ENCODE assay signal across 14 cellular contexts in genomic region chr5:53360811-53361210, GRCh38.
DNase-seq lines count a peak whose midpoint lies in the region; ATAC-seq and TF ChIP-seq lines count a peak whose summit lies in the region.
"Had no signal": no experiment of that assay in that cellular context is flagged by ENCODE, and none has a peak within 500 bp of the region (broad histone marks: within the 10 kb centered on the region; RNA-seq: fewer than 3 reads in every experiment).

No MANE protein-coding gene starts in this region.

- peaks cover 62% of the 10 kb centered on the region for H3K4me1 Mint-ChIP-seq in osteocyte (ENCODE audit: unreplicated experiment)
- H3K4me1 Mint-ChIP-seq: activated naive CD8-positive, alpha-beta T cell treated with anti-CD3 and anti-CD28 coated beads, Interleukin-2, amount 10 ng/mL, durations not matched to agents 7 days and 5 days had no signal

- no peak for ATAC-seq in GM19023 (IDR thresholded peaks at IDR 0.05; ENCODE audit: unreplicated experiment)
- ATAC-seq: K562 had no signal

- TF ChIP-seq CTCF in osteocyte (IDR thresholded peaks at IDR 0.05), result no peak

- peak overlapping the region; percentile 90 for H3K27ac Mint-ChIP-seq in osteocyte (ENCODE audit: unreplicated experiment)
- H3K27ac Mint-ChIP-seq: activated naive CD8-positive, alpha-beta T cell treated with anti-CD3 and anti-CD28 coated beads, Interleukin-2, amount 10 ng/mL, durations not matched to agents 7 days and 5 days had no signal

- no peak overlapping the region for H3K4me3 Mint-ChIP-seq in osteocyte (ENCODE audit: unreplicated experiment)
- H3K4me3 Mint-ChIP-seq: activated naive CD8-positive, alpha-beta T cell treated with anti-CD3 and anti-CD28 coated beads, Interleukin-2, amount 10 ng/mL, durations not matched to agents 7 days and 5 days had no signal

- H3K9me3 Mint-ChIP-seq in osteocyte (ENCODE audit: unreplicated experiment), result no peaks in the 10 kb centered on the region

- DNase-seq in ELR (ENCODE audit: low read depth) (peak; percentile 97), RPMI7951 (ENCODE audit: low read depth) (peak; percentile 76), epidermal melanocyte (ENCODE audit: insufficient read length, low spot score) (peak; percentile 44), osteocyte (ENCODE audit: extremely low spot score, unreplicated experiment) (no peak), GOT3 (lab: John Stamatoyannopoulos, UW) (no peak), GM19238 (ENCODE audit: insufficient read length, low spot score) (no peak)
- DNase-seq in activated CD4-positive, alpha-beta T cell treated with anti-CD3 and anti-CD28 coated beads, Interleukin-2, amount 50 U/mL, for 48 hours, result no peak
- DNase-seq: activated CD8-positive, alpha-beta memory T cell treated with anti-CD3 and anti-CD28 coated beads for 24 hours; activated naive CD8-positive, alpha-beta T cell treated with anti-CD3 and anti-CD28 coated beads, Interleukin-2, amount 10 ng/mL, durations not matched to agents 7 days and 5 days; effector CD4-positive, alpha-beta T cell; NCI-H2081; retina had no signal

- H3K36me3 Mint-ChIP-seq in osteocyte (ENCODE audit: unreplicated experiment), result no peaks in the 10 kb centered on the region
- H3K36me3 Mint-ChIP-seq: activated naive CD8-positive, alpha-beta T cell treated with anti-CD3 and anti-CD28 coated beads, Interleukin-2, amount 10 ng/mL, durations not matched to agents 7 days and 5 days had no signal

- no peaks in the 10 kb centered on the region for H3K27me3 Mint-ChIP-seq in osteocyte (ENCODE audit: unreplicated experiment)

Comparison
In these comparisons a context has a peak if more than half of its experiments do, and no peak if none do; other contexts are left out.
1. DNase-seq: peak in ELR (single experiment), RPMI7951 (single experiment) and epidermal melanocyte (single experiment); none in osteocyte (single experiment), GOT3 (single experiment), GM19238 (single experiment) and activated CD4-positive, alpha-beta T cell treated with anti-CD3 and anti-CD28 coated beads, Interleukin-2, amount 50 U/mL, for 48 hours (0 of 2).